In the genomic region with DNA sequence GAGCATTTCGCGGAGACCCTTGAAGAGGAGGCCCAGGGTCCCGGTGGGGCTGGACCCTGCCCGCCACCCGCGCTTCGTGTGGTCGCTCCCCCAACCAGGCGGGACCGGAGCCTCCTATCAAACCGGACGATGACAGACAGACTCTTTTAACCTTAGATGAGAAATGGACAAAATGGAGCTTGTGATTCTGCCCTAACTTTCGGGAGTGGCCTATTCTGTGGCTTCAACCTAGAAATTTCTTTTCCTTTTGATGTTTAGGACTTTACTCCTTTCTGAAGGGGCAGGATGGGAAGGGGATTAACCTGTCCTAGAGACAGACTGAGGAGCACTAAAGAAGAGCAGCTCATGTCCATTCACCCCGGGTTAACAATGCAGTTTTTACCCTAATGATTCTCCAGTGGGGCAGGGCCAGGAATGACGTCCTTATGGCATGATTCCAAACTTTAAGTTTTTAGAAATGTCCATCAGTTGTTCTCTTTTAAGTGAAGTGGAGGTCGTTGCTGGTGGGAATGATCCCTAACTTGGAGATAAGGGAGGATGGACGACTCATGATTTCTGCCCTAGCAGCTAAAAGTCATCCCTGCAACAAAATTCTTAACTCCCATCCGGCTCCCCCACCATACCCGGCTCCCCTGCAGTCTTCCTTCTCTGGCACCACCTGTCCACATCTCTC, we compare ENCODE assay signal across 8 cellular contexts. TPM values are rescaled to one million over a fixed set of nuclear protein-coding genes. Genes with fewer than 3 reads are reported as not detected.
DNase-seq lines count a peak whose midpoint lies in the region; ATAC-seq and TF ChIP-seq lines count a peak whose summit lies in the region.

No MANE protein-coding gene starts in this region.

- DNase-seq in NCI-H2196 (lab: John Stamatoyannopoulos, UW; ENCODE audit: unreplicated experiment): peak; percentile 32
- DNase-seq in NCI-H2196 treated with DMSO at 0.1 percent for 48 hours (lab: John Stamatoyannopoulos, UW; ENCODE audit: unreplicated experiment): no peak
- no peak for DNase-seq in activated B cell treated with CpG ODN at 0.5 μM for 24 hours
- peak in 1 of 2 donors; percentile 34 for DNase-seq in foreskin keratinocyte
- no peak for DNase-seq in osteocyte (ENCODE audit: extremely low spot score, unreplicated experiment)
- DNase-seq in GDM1 (lab: John Stamatoyannopoulos, UW): no peak

- H3K4me3 Mint-ChIP-seq in activated B cell treated with CpG ODN at 0.5 μM for 24 hours (peak overlapping the region; percentile 99), osteocyte (ENCODE audit: unreplicated experiment) (peak overlapping the region; percentile 95)

- peaks cover 31% of the 10 kb centered on the region for H3K4me1 Mint-ChIP-seq in activated B cell treated with CpG ODN at 0.5 μM for 24 hours
- peaks cover 11% of the 10 kb centered on the region for H3K4me1 Mint-ChIP-seq in osteocyte (ENCODE audit: unreplicated experiment)

- no peaks in the 10 kb centered on the region for H3K27me3 Mint-ChIP-seq in activated B cell treated with CpG ODN at 0.5 μM for 24 hours
- peaks cover 11% of the 10 kb centered on the region for H3K27me3 Mint-ChIP-seq in osteocyte (ENCODE audit: unreplicated experiment)

- peak overlapping the region; percentile 82 for H3K27ac ChIP-seq in foreskin keratinocyte

- POLR2A ChIA-PET in activated B cell treated with CpG ODN at 0.5 μM for 24 hours (lab: Charles Lee): interaction anchor here (0.9 to 7.0 kb wide), 11 partner anchors 8 to 655 kb away, joined by 3 to 83 read pairs (median 12); partner anchors contain the start of genes NIPSNAP3B, SLC44A1 and SMC2

- CTCF ChIA-PET in activated B cell treated with CpG ODN at 0.5 μM for 24 hours (lab: Charles Lee): interaction anchor here (0.8 to 2.4 kb wide), 4 partner anchors 14 to 666 kb away, joined by 4 to 9 read pairs (median 4); no protein-coding TSS in a partner anchor

- H3K27ac Mint-ChIP-seq in activated B cell treated with CpG ODN at 0.5 μM for 24 hours (peak overlapping the region; percentile 99), osteocyte (ENCODE audit: unreplicated experiment) (peak overlapping the region; percentile 92)

- intact Hi-C loops in activated B cell treated with CpG ODN at 0.5 μM for 24 hours (cut with micrococcal nuclease): loop anchor here (1.0 to 10.0 kb wide), 8 partner anchors 11 to 809 kb away; partner anchors contain the start of genes ABCA1, FKTN and NIPSNAP3B

- peaks cover 34% of the 10 kb centered on the region for H3K36me3 Mint-ChIP-seq in activated B cell treated with CpG ODN at 0.5 μM for 24 hours (ENCODE audit: low read depth)
- peaks cover 14% of the 10 kb centered on the region for H3K36me3 Mint-ChIP-seq in osteocyte (ENCODE audit: unreplicated experiment)

- H3K9me3 Mint-ChIP-seq in activated B cell treated with CpG ODN at 0.5 μM for 24 hours: no peaks in the 10 kb centered on the region
- H3K9me3 Mint-ChIP-seq in osteocyte (ENCODE audit: unreplicated experiment): no peaks in the 10 kb centered on the region

- TF ChIP-seq CTCF in activated B cell treated with CpG ODN at 0.5 μM for 24 hours (IDR thresholded peaks at IDR 0.05) (no peak), foreskin keratinocyte (conservative IDR thresholded peaks at IDR 0.05) (no peak), osteocyte (IDR thresholded peaks at IDR 0.05) (no peak)

- ATAC-seq in HG03280 (IDR thresholded peaks at IDR 0.05; ENCODE audit: unreplicated experiment) (peak; percentile 0), activated B cell treated with CpG ODN at 0.5 μM for 24 hours (ENCODE audit: low read depth) (no peak), foreskin keratinocyte (peak; percentile 9), GM21576 (IDR thresholded peaks at IDR 0.05; ENCODE audit: unreplicated experiment) (no peak)

- no peaks in the 10 kb centered on the region for H3K4me1 ChIP-seq in foreskin keratinocyte

- H3K27me3 ChIP-seq in foreskin keratinocyte: no peaks in the 10 kb centered on the region

RNA-seq across cellular contexts. Expression of gene NIPSNAP3A, which starts 1.0 kb away (rescaled TPM):
- total RNA-seq in activated B cell treated with CpG ODN at 0.5 μM for 24 hours (21.9 and 22.7 TPM in 2 replicates), foreskin keratinocyte (16.5 and 24.7 TPM in 2 replicates), osteocyte (23.7 and 27.4 TPM in 2 replicates)
- polyA plus RNA-seq in foreskin keratinocyte: 13.7 and 18.0 TPM in 2 replicates

RNA-seq across cellular contexts. Expression of gene NIPSNAP3B, which starts 15.4 kb away (rescaled TPM):
- total RNA-seq in activated B cell treated with CpG ODN at 0.5 μM for 24 hours (15.3 and 17.4 TPM in 2 replicates), foreskin keratinocyte (0.21 and 0.44 TPM in 2 replicates), osteocyte (3.1 TPM in 2 replicates)
- 0.18 and 0.28 TPM in 2 replicates for polyA plus RNA-seq in foreskin keratinocyte

RNA-seq across cellular contexts. Expression of gene OR13D1, which starts 54.2 kb away (rescaled TPM):
- not detected in 2 replicates for total RNA-seq in activated B cell treated with CpG ODN at 0.5 μM for 24 hours
- total RNA-seq in foreskin keratinocyte: not detected in 2 replicates
- polyA plus RNA-seq in foreskin keratinocyte: not detected in 2 replicates
- total RNA-seq in osteocyte: not detected in 2 replicates

Comparison
In these comparisons a context has a peak if more than half of its experiments do, and no peak if none do; other contexts are left out.
1. ATAC-seq: peak in HG03280 (single experiment) and foreskin keratinocyte (single experiment); none in activated B cell treated with CpG ODN at 0.5 μM for 24 hours (single experiment) and GM21576 (single experiment).